Comparison of ENCODE assay signal across 13 cellular contexts in the genomic region with DNA sequence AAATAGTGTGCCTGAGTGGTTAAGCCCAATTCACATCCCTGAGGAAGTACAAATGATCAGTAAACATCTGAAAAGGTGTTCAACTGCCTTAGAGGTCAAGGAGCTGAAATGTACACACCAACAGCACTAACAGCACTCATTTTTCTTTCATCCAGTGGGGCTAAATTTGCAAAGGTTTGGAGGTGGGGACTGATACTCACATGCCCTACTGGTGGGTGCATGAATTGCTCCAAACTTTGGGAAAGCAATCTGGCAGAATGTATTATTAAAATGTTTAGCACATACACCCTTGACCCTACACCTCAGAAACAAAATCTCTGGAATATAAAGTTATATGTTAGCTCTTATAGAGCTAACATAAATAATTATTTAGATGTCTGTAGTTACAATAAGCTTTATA. TPM values are rescaled to one million over a fixed set of nuclear protein-coding genes. Genes with fewer than 3 reads are reported as not detected.
DNase-seq lines count a peak whose midpoint lies in the region; FAIRE-seq and TF ChIP-seq lines count a peak whose summit lies in the region.
"Had no signal": no experiment of that assay in that cellular context is flagged by ENCODE, and none has a peak within 500 bp of the region (broad histone marks: within the 10 kb centered on the region; RNA-seq: fewer than 3 reads in every experiment).

No MANE protein-coding gene starts in this region.

- no peaks in the 10 kb centered on the region for H3K4me1 ChIP-seq in breast epithelium
- H3K4me1 ChIP-seq in H1 (replicated peaks in 1 of 4; ENCODE audit: control insufficient read depth in 3 of 4, insufficient read depth in 4 of 4, low read length in 3 of 4) = no peaks in the 10 kb centered on the region
- no peaks in the 10 kb centered on the region for H3K4me1 ChIP-seq in small intestine (ENCODE audit: control insufficient read depth in 2 of 2, insufficient read depth in 1 of 2, low read depth in 1 of 2, low read length in 1 of 2)

- H2AK5ac ChIP-seq in H1 (ENCODE audit: low read depth, low read length) = no peak overlapping the region

- TF ChIP-seq EP300 in H1 (IDR thresholded peaks at IDR 0.05; ENCODE audit: borderline replicate concordance in 1 of 2, low read depth in 2 of 2, low read length in 2 of 2) = no peak

- no peak overlapping the region for H3K9ac ChIP-seq in H1 (replicated peaks in 1 of 4; ENCODE audit: extremely low read depth in 1 of 4, low read depth in 3 of 4, low read length in 3 of 4)

- FAIRE-seq in H1 (lab: Jason Lieb, UNC) (no peak), urothelium cell line (lab: Jason Lieb, UNC) (no peak), small intestine (lab: Jason Lieb, UNC) (no peak)

- H2BK20ac ChIP-seq in H1 (ENCODE audit: low read length) = no peak overlapping the region

- TF ChIP-seq POLR2A in breast epithelium (IDR thresholded peaks at IDR 0.05) = no peak
- TF ChIP-seq POLR2A in H1 (IDR thresholded peaks at IDR 0.05; ENCODE audit: control extremely low read depth in 1 of 2, low read depth in 2 of 2, low read length in 2 of 2) = no peak

- TF ChIP-seq RAD21 in H1 (IDR thresholded peaks at IDR 0.05 in 1 of 2, conservative IDR thresholded peaks at IDR 0.05 in 1 of 2; ENCODE audit: low read depth in 2 of 2, low read length in 2 of 2) = peak in 1 of 2 experiments; percentile 29; a peak in 1 of 4 replicates

- no peak overlapping the region for H2AFZ ChIP-seq in H1 (ENCODE audit: low read length)

- no peak overlapping the region for H4K5ac ChIP-seq in H1 (ENCODE audit: insufficient read length, low read depth, low read length)

- H3K36me3 ChIP-seq in breast epithelium = no peaks in the 10 kb centered on the region
- no peaks in the 10 kb centered on the region for H3K36me3 ChIP-seq in H1 (ENCODE audit: control insufficient read depth in 2 of 4, insufficient read depth in 4 of 4, low read length in 3 of 4)
- H3K36me3 ChIP-seq in small intestine (ENCODE audit: control insufficient read depth in 2 of 2, insufficient read depth in 2 of 2, low read length in 2 of 2) = no peaks in the 10 kb centered on the region

- no peak overlapping the region for H2BK5ac ChIP-seq in H1 (ENCODE audit: low read depth, low read length)

- H2BK15ac ChIP-seq in H1 (ENCODE audit: low read length) = no peak overlapping the region

- no peaks in the 10 kb centered on the region for H3K79me2 ChIP-seq in H1 (ENCODE audit: control insufficient read depth in 1 of 2, insufficient read depth in 2 of 2, low read length in 2 of 2)

- H3K18ac ChIP-seq in H1 (ENCODE audit: extremely low read depth, low read length) = no peak overlapping the region

- no peak overlapping the region for H3K4ac ChIP-seq in H1 (replicated peaks; ENCODE audit: insufficient read length, low read depth, low read length)

- H3K27ac ChIP-seq in breast epithelium (no peak overlapping the region), H1 (ENCODE audit: low read depth, low read length) (no peak overlapping the region), small intestine (ENCODE audit: low read depth in 1 of 2, low read length in 1 of 2) (no peak overlapping the region)
- H3K27ac ChIP-seq: epithelial cell of prostate had no signal

- no peak overlapping the region for H3K14ac ChIP-seq in H1 (ENCODE audit: insufficient read length)

- H3K56ac ChIP-seq in H1 (replicated peaks; ENCODE audit: insufficient read length, low read depth, low read length) = no peak overlapping the region

- no peak overlapping the region for H3K4me2 ChIP-seq in H1 (ENCODE audit: insufficient read depth in 1 of 2, low read depth in 2 of 2, low read length in 2 of 2)

- H3K23me2 ChIP-seq in H1 (ENCODE audit: low read depth, low read length) = no peaks in the 10 kb centered on the region

- no peak overlapping the region for H3K4me3 Mint-ChIP-seq in MCF 10A (ENCODE audit: unreplicated experiment)

- H4K20me1 ChIP-seq in H1 (replicated peaks in 1 of 2; ENCODE audit: control insufficient read depth in 1 of 2, insufficient read depth in 2 of 2, low read length in 2 of 2) = no peaks in the 10 kb centered on the region

- no peak overlapping the region for H4K91ac ChIP-seq in H1 (replicated peaks; ENCODE audit: insufficient read length, low read length)

- no peak overlapping the region for H2BK120ac ChIP-seq in H1 (replicated peaks; ENCODE audit: low read depth, low read length)

- POLR2A ChIA-PET in MCF 10A (lab: Yijun Ruan, JAX) (no interaction called here), H1 (lab: Charles Lee; ENCODE audit: partially characterized antibody) (no interaction called here)

- H4K8ac ChIP-seq in H1 (ENCODE audit: extremely low read depth, insufficient read depth, low read length) = no peak overlapping the region

- no peaks in the 10 kb centered on the region for H3K9me3 ChIP-seq in breast epithelium
- H3K9me3 ChIP-seq in H1 (ENCODE audit: insufficient read depth in 2 of 2, low read depth in 1 of 2, low read length in 1 of 2) = no peaks in the 10 kb centered on the region
- no peaks in the 10 kb centered on the region for H3K9me3 ChIP-seq in small intestine (ENCODE audit: control insufficient read depth, low read depth)

- H3K4me3 ChIP-seq in breast epithelium (no peak overlapping the region), H1 (ENCODE audit: extremely low read depth in 1 of 4, insufficient read depth in 2 of 4, low read depth in 3 of 4, low read length in 4 of 4) (no peak overlapping the region), small intestine (ENCODE audit: low read depth in 1 of 2, low read length in 2 of 2) (no peak overlapping the region)

- H3K4me1 Mint-ChIP-seq in MCF 10A (ENCODE audit: insufficient read depth, unreplicated experiment) = no peaks in the 10 kb centered on the region

- H2BK12ac ChIP-seq in H1 (ENCODE audit: low read depth, low read length) = no peak overlapping the region; the same call in 1 of the 2 replicates

- H3K27me3 ChIP-seq in breast epithelium (no peaks in the 10 kb centered on the region), H1 (replicated peaks in 1 of 4; ENCODE audit: control insufficient read depth in 3 of 4, extremely low read depth in 1 of 4, insufficient read depth in 3 of 4, low read length in 3 of 4) (no peaks in the 10 kb centered on the region), small intestine (ENCODE audit: control insufficient read depth in 2 of 2, insufficient read depth in 2 of 2, low read length in 2 of 2) (no peaks in the 10 kb centered on the region)

- no peak for TF ChIP-seq CTCF in MCF 10A (IDR thresholded peaks at IDR 0.05; ENCODE audit: unreplicated experiment)
- TF ChIP-seq CTCF in breast epithelium (IDR thresholded peaks at IDR 0.05) = no peak
- peak in 2 of 3 experiments; percentile 33 to 58; a peak in 3 of 4 replicates for TF ChIP-seq CTCF in H1 (IDR thresholded peaks at IDR 0.05; ENCODE audit: control extremely low read depth in 1 of 3, insufficient read depth in 1 of 3, low read depth in 1 of 3, low read length in 3 of 3)

- DNase-seq in MCF 10A (ENCODE audit: unreplicated experiment) = peak; percentile 29
- DNase-seq in breast epithelium (ENCODE audit: low spot score in 2 of 2) = no peak
- DNase-seq in NCI-H226 = peak; percentile 10
- no peak for DNase-seq in H1 (ENCODE audit: low read depth in 1 of 2, low spot score in 2 of 2)
- DNase-seq in urothelium cell line (ENCODE audit: low spot score) = peak; percentile 29
- DNase-seq in NCI-H2107 (lab: John Stamatoyannopoulos, UW) = no peak
- no peak for DNase-seq in small intestine
- DNase-seq in NCI-H2196 treated with DMSO at 0.1 percent for 48 hours (lab: John Stamatoyannopoulos, UW; ENCODE audit: unreplicated experiment) = no peak
- DNase-seq: activated naive CD4-positive, alpha-beta T cell treated with Interleukin-2 at 50 U/mL for 16 hours; NCI-H1105 treated with DMSO at 0.1 percent for 48 hours; stimulated activated CD4-positive, alpha-beta T cell treated with anti-CD3 and anti-CD28 coated beads, Interleukin-15, amount 100 ng/mL, for 24 hours had no signal

- CTCF ChIA-PET in MCF 10A (lab: Yijun Ruan, JAX) (interaction anchor here (0.6 to 0.9 kb wide), 7 partner anchors 9 to 1899 kb away, joined by 3 to 4 read pairs (median 3); no protein-coding TSS in a partner anchor), H1 (lab: Charles Lee; ENCODE audit: partially characterized antibody) (interaction anchor here (0.6 to 1.8 kb wide), 9 partner anchors 9 to 668 kb away, joined by 3 to 6 read pairs (median 3); no protein-coding TSS in a partner anchor)

- H3K36me3 Mint-ChIP-seq in MCF 10A (ENCODE audit: insufficient read depth, unreplicated experiment) = no peaks in the 10 kb centered on the region

- no TSS peak for BruUV-seq in MCF 10A (replicated peaks; lab: Mats Ljungman, UMichigan)

- no peaks in the 10 kb centered on the region for H3K79me1 ChIP-seq in H1 (ENCODE audit: low read depth, low read length)

- H3K9me3 Mint-ChIP-seq in MCF 10A (ENCODE audit: unreplicated experiment) = no peaks in the 10 kb centered on the region

- peaks cover 58% of the 10 kb centered on the region for H3K27me3 Mint-ChIP-seq in MCF 10A (ENCODE audit: insufficient read depth, unreplicated experiment)

- H3K23ac ChIP-seq in H1 (ENCODE audit: insufficient read length) = no peak overlapping the region

- H3K27ac Mint-ChIP-seq in MCF 10A (ENCODE audit: low read depth, unreplicated experiment) = no peak overlapping the region

- intact Hi-C loops in MCF 10A (cut with micrococcal nuclease) (no loop called here), breast epithelium (cut with DNase I; ENCODE audit: low total_unique reads) (no loop called here)

TF ChIP-seq in H1, 55 proteins besides CTCF, POLR2A, EP300 and RAD21 (continues in another document):
- TF ChIP-seq CBX8 (IDR thresholded peaks at IDR 0.05; ENCODE audit: borderline replicate concordance, low read depth, low read length) (no peak), CHD2 (IDR thresholded peaks at IDR 0.05; ENCODE audit: low read length) (no peak), SUZ12 (IDR thresholded peaks at IDR 0.05; ENCODE audit: low read length) (no peak), TCF12 (IDR thresholded peaks at IDR 0.05; ENCODE audit: low read depth, low read length) (no peak), SAP30 (IDR thresholded peaks at IDR 0.05; ENCODE audit: insufficient read depth, insufficient replicate concordance, low read length) (no peak)

RNA-seq across cellular contexts. Expression of gene FAM178B, which starts 19.0 kb away (rescaled TPM):
- total RNA-seq in MCF 10A (2022) (not detected in 2 replicates), breast epithelium (1 to 10 TPM in 1 of 3 donors, not detected in 2; 1.3 TPM)
- 0.63 and 0.65 TPM in 2 replicates for total RNA-seq in H1 (2021; fragmentation: NEBNext Ultra II Directional; extraction: Animal tissue kit (Norgen Biotek cat#: 25700))
- polyA plus RNA-seq in H1 (2011; rRNA removed) (0.91 and 1.4 TPM in 2 replicates), small intestine (under 1 TPM in 1 of 3 donors, not detected in 2; 0.27 TPM)
- 0.36 TPM for polyA plus RNA-seq in H1 (2011; cell fraction: cytosol; rRNA removed)
- 0.73 TPM for polyA plus RNA-seq in H1 (2011; cell fraction: nucleus; rRNA removed)
- 0.51 to 0.81 TPM (median 0.59 TPM) in 4 replicates for polyA plus RNA-seq in H1 (2012, experiment 1 of 2)
- 0.21 TPM for polyA plus RNA-seq in H1 (2012, experiment 2 of 2)
- polyA plus RNA-seq in H1 (2013, experiment 1 of 2) = 0.53 TPM
- polyA plus RNA-seq in H1 (2013, experiment 2 of 2) = 0.57 TPM
- not detected in 2 replicates for polyA minus RNA-seq in H1 (2011; rRNA and poly(A)+ RNA removed)
- polyA minus RNA-seq in H1 (2011; cell fraction: cytosol; rRNA and poly(A)+ RNA removed) = not detected
- polyA minus RNA-seq in H1 (2011; cell fraction: nucleus; rRNA and poly(A)+ RNA removed) = not detected
- total RNA-seq: mesenteric fat pad had no signal

Comparison
In these comparisons a context has a peak if more than half of its experiments do, and no peak if none do; other contexts are left out.
1. DNase-seq: peak in MCF 10A (single experiment), NCI-H226 (single experiment) and urothelium cell line (single experiment); none in breast epithelium (0 of 2), H1 (0 of 2), NCI-H2107 (single experiment), small intestine (single experiment) and NCI-H2196 treated with DMSO at 0.1 percent for 48 hours (single experiment).
2. CTCF ChIP-seq: peak in H1 (2 of 3); none in MCF 10A (single experiment) and breast epithelium (0 of 3).